Comparison of ENCODE assay signal across 3 cellular contexts in genomic region chr4:93908778-93909177, GRCh38.
"Had no signal": no experiment of that assay in that cellular context is flagged by ENCODE, and none has a peak within 500 bp of the region (broad histone marks: within the 10 kb centered on the region; RNA-seq: fewer than 3 reads in every experiment).

No MANE protein-coding gene starts in this region.

- ATAC-seq: GM12878 had no signal

- H3K4me3 ChIP-seq: GM12878 had no signal

- DNase-seq: GDM1, GF-D8 had no signal
